In genomic region chrX:119236599-119237525, GRCh38 we compare ENCODE assay signal across 8 cellular contexts. TPM values are rescaled to one million over a fixed set of nuclear protein-coding genes. Genes with fewer than 3 reads are reported as not detected.
DNase-seq lines count a peak whose midpoint lies in the region; FAIRE-seq and TF ChIP-seq lines count a peak whose summit lies in the region.

No MANE protein-coding gene starts in this region.

- BruUV-seq in endothelial cell of umbilical vein (replicated peaks; lab: Mats Ljungman, UMichigan) = no TSS peak

- peaks cover 5% of the 10 kb centered on the region for H3K4me1 ChIP-seq in endothelial cell of umbilical vein (ENCODE audit: control insufficient read depth, extremely low read depth, insufficient read depth, low read length)
- H3K4me1 ChIP-seq in mucosa of stomach (ENCODE audit: control insufficient read depth, insufficient read depth, low read length) = peaks cover 3% of the 10 kb centered on the region
- H3K4me1 ChIP-seq in testis = no peaks in the 10 kb centered on the region

- CTCF ChIA-PET in endothelial cell of umbilical vein (lab: Charles Lee) = interaction anchor here (1.2 kb wide), 1 partner anchor 17 kb away, joined by 3 read pairs; no protein-coding TSS in a partner anchor

- peak overlapping the region; percentile 49 for H3K4me2 ChIP-seq in endothelial cell of umbilical vein (ENCODE audit: insufficient read depth, low read length)

- peak; percentile 39 for DNase-seq in GM03348 (ENCODE audit: low spot score)
- peak; percentile 55 for DNase-seq in HCEC 1CT
- peak; percentile 55 for DNase-seq in NCI-H1092 treated with DMSO at 0.1 percent for 48 hours (lab: John Stamatoyannopoulos, UW)
- peak; percentile 62 for DNase-seq in activated CD8-positive, alpha-beta memory T cell treated with anti-CD3 and anti-CD28 coated beads for 24 hours
- peak; percentile 44 for DNase-seq in endothelial cell of umbilical vein (ENCODE audit: low read depth, low spot score)
- peak; percentile 37 for DNase-seq in testis
- DNase-seq in NCI-H524 treated with DMSO at 0.1 percent for 48 hours (lab: John Stamatoyannopoulos, UW) = no peak

- no peaks in the 10 kb centered on the region for H4K20me1 ChIP-seq in endothelial cell of umbilical vein (replicated peaks; ENCODE audit: control insufficient read depth, extremely low read depth, insufficient read depth, low read length)

- TF ChIP-seq POLR2A in endothelial cell of umbilical vein (IDR thresholded peaks at IDR 0.05; ENCODE audit: low read depth, low read length) (no peak), testis (IDR thresholded peaks at IDR 0.05) (no peak)

- H2AFZ ChIP-seq in endothelial cell of umbilical vein (ENCODE audit: low read depth, low read length) = peak overlapping the region; percentile 33

- peaks cover 38% of the 10 kb centered on the region for H3K79me2 ChIP-seq in endothelial cell of umbilical vein (ENCODE audit: control insufficient read depth, insufficient read depth, low read length)

- H3K9me3 ChIP-seq in endothelial cell of umbilical vein (replicated peaks; ENCODE audit: control insufficient read depth, insufficient read depth, low read length) (no peaks in the 10 kb centered on the region), mucosa of stomach (ENCODE audit: control insufficient read depth, low read length) (no peaks in the 10 kb centered on the region), testis (no peaks in the 10 kb centered on the region)

- H3K27ac ChIP-seq in endothelial cell of umbilical vein (ENCODE audit: insufficient read depth, low read depth, low read length) (peak overlapping the region; percentile 62), testis (peak overlapping the region; percentile 79 to 86)

- intact Hi-C loops in endothelial cell of umbilical vein (cut with micrococcal nuclease) = loop anchor here (5.0 kb wide), 1 partner anchor 235 kb away; no protein-coding TSS in a partner anchor
- intact Hi-C loops in testis (cut with DNase I; ENCODE audit: low total_unique reads) = no loop called here

- POLR2A ChIA-PET in endothelial cell of umbilical vein (lab: Charles Lee) = no interaction called here

- H3K27me3 ChIP-seq in endothelial cell of umbilical vein (ENCODE audit: control insufficient read depth in 2 of 2, insufficient read depth in 2 of 2, low read length in 2 of 2) = peaks cover 6 to 9% of the 10 kb centered on the region in 2 experiments
- no peaks in the 10 kb centered on the region for H3K27me3 ChIP-seq in mucosa of stomach (ENCODE audit: control insufficient read depth, insufficient read depth, low read length)
- no peaks in the 10 kb centered on the region for H3K27me3 ChIP-seq in testis

- H3K9ac ChIP-seq in endothelial cell of umbilical vein (replicated peaks; ENCODE audit: extremely low read depth, insufficient read depth, low read length) = peak overlapping the region; percentile 63
- H3K9ac ChIP-seq in mucosa of stomach (ENCODE audit: low read length) = peak overlapping the region; percentile 86

- H3K36me3 ChIP-seq in endothelial cell of umbilical vein (ENCODE audit: control insufficient read depth in 2 of 2, extremely low read depth in 1 of 2, insufficient read depth in 2 of 2, low read length in 2 of 2) (peaks cover 0 to 2% of the 10 kb centered on the region in 2 experiments), mucosa of stomach (ENCODE audit: control insufficient read depth, insufficient read depth, low read length) (no peaks in the 10 kb centered on the region), testis (ENCODE audit: low read depth, missing control alignments) (no peaks in the 10 kb centered on the region)

- H3K4me3 ChIP-seq in endothelial cell of umbilical vein (replicated peaks in 1 of 3; ENCODE audit: insufficient read depth in 1 of 3, low read depth in 1 of 3, low read length in 3 of 3) = peak overlapping the region; percentile 68 to 83 (median 69)
- peak overlapping the region; percentile 60 for H3K4me3 ChIP-seq in mucosa of stomach (ENCODE audit: low read length)
- peak overlapping the region; percentile 62 to 83 for H3K4me3 ChIP-seq in testis

- FAIRE-seq in endothelial cell of umbilical vein (lab: Jason Lieb, UNC) = peak; percentile 58

- dilution Hi-C loops in endothelial cell of umbilical vein (cut with MboI; ENCODE audit: extremely low pct_ligation_motif_present, low sequenced_read_pairs) = no loop called here

- WGBS in testis, 2 donors = 0 to 1% methylated on average over 18 to 60 of the region's 61 CpGs

- H3K9me1 ChIP-seq in endothelial cell of umbilical vein (replicated peaks; ENCODE audit: control insufficient read depth, extremely low read depth, insufficient read depth, low read length) = no peaks in the 10 kb centered on the region

- TF ChIP-seq CTCF in endothelial cell of umbilical vein (IDR thresholded peaks at IDR 0.05; ENCODE audit: extremely low read depth in 1 of 2, insufficient read depth in 1 of 2, low read depth in 1 of 2, low read length in 2 of 2) (no peak), testis (IDR thresholded peaks at IDR 0.05) (no peak)

TF ChIP-seq in endothelial cell of umbilical vein, 7 proteins besides CTCF, POLR2A, EP300 and RAD21:
- no peak for TF ChIP-seq MYC (IDR thresholded peaks at IDR 0.05; ENCODE audit: low read depth, low read length)
- no peak for TF ChIP-seq MAX (IDR thresholded peaks at IDR 0.05; ENCODE audit: insufficient read depth, insufficient read length)
- TF ChIP-seq EZH2 (IDR thresholded peaks at IDR 0.05; ENCODE audit: borderline replicate concordance, low read depth, low read length, severe bottlenecking) = no peak
- TF ChIP-seq FOS (IDR thresholded peaks at IDR 0.05; ENCODE audit: borderline replicate concordance, insufficient read depth, low read length) = no peak
- TF ChIP-seq GATA2 (IDR thresholded peaks at IDR 0.05; ENCODE audit: insufficient read depth, insufficient read length, low read depth, low read length) = no peak
- no peak for TF ChIP-seq POLR2AphosphoS5 (IDR thresholded peaks at IDR 0.05; ENCODE audit: insufficient read depth, low read depth, low read length)
- TF ChIP-seq JUN (IDR thresholded peaks at IDR 0.05; ENCODE audit: borderline replicate concordance, insufficient read depth, insufficient read length, low read depth) = no peak

RNA-seq across cellular contexts. Expression of gene PGRMC1, which starts 0.8 kb away (rescaled TPM):
- total RNA-seq in endothelial cell of umbilical vein (59.2 and 61.8 TPM in 2 replicates), testis (10 to 100 TPM; 53.5 to 99.9 TPM)
- polyA plus RNA-seq in endothelial cell of umbilical vein (37.4 and 43.7 TPM in 2 replicates), testis (ENCODE audit: insufficient read depth, low read depth, low replicate concordance) (74.8 TPM)
- polyA plus RNA-seq in endothelial cell of umbilical vein (2011; cell fraction: cytosol; rRNA removed) = 39.0 and 45.1 TPM in 2 replicates
- 16.9 and 22.1 TPM in 2 replicates for polyA plus RNA-seq in endothelial cell of umbilical vein (2011; cell fraction: nucleus; rRNA removed)
- 49.0 and 57.0 TPM in 2 replicates for polyA plus RNA-seq in endothelial cell of umbilical vein (2012)
- 29.5 and 34.8 TPM in 2 replicates for polyA minus RNA-seq in endothelial cell of umbilical vein
- polyA minus RNA-seq in endothelial cell of umbilical vein (2011; cell fraction: cytosol; rRNA and poly(A)+ RNA removed) = 53.8 TPM
- polyA minus RNA-seq in endothelial cell of umbilical vein (2011; cell fraction: nucleus; rRNA and poly(A)+ RNA removed) = 7.5 and 9.1 TPM in 2 replicates
